ENCODE assay signal across 1 cellular context in the genomic region with DNA sequence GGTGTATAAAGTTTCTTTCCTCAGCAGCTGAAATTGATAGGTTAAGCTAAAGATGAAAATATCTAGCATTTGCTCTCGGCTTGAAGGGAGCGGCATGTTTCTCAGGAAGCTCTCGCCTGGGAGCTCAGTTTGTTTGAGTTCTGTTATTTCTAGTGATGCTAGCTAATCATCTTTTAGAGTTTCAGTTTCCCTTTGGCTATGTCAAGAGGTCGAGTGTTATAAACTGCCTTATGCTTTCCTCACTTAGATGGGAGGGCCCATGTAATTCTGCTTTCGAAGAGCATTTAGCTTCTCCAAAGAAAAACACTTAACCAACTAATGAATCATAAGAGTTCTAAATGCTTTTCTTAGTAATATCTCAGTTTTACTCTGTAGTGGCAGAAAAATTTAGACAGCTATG.
TF ChIP-seq lines count a peak whose summit lies in the region.

No MANE protein-coding gene starts in this region.

TF ChIP-seq in HepG2, 621 proteins besides CTCF, POLR2A, EP300 and RAD21 (continued from another document):
- TF ChIP-seq, protein P1, sequence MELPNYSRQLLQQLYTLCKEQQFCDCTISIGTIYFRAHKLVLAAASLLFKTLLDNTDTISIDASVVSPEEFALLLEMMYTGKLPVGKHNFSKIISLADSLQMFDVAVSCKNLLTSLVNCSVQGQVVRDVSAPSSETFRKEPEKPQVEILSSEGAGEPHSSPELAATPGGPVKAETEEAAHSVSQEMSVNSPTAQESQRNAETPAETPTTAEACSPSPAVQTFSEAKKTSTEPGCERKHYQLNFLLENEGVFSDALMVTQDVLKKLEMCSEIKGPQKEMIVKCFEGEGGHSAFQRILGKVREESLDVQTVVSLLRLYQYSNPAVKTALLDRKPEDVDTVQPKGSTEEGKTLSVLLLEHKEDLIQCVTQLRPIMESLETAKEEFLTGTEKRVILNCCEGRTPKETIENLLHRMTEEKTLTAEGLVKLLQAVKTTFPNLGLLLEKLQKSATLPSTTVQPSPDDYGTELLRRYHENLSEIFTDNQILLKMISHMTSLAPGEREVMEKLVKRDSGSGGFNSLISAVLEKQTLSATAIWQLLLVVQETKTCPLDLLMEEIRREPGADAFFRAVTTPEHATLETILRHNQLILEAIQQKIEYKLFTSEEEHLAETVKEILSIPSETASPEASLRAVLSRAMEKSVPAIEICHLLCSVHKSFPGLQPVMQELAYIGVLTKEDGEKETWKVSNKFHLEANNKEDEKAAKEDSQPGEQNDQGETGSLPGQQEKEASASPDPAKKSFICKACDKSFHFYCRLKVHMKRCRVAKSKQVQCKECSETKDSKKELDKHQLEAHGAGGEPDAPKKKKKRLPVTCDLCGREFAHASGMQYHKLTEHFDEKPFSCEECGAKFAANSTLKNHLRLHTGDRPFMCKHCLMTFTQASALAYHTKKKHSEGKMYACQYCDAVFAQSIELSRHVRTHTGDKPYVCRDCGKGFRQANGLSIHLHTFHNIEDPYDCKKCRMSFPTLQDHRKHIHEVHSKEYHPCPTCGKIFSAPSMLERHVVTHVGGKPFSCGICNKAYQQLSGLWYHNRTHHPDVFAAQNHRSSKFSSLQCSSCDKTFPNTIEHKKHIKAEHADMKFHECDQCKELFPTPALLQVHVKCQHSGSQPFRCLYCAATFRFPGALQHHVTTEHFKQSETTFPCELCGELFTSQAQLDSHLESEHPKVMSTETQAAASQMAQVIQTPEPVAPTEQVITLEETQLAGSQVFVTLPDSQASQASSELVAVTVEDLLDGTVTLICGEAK (IDR thresholded peaks at IDR 0.05): no peak
- TF ChIP-seq, protein P1 (CRISPR knock-in tag; IDR thresholded peaks at IDR 0.05): no peak
- TF ChIP-seq MXD4 (CRISPR knock-in tag; IDR thresholded peaks at IDR 0.05) (no peak), GABPA (IDR thresholded peaks at IDR 0.05; ENCODE audit: low read depth, low read length) (no peak), GABPA (CRISPR knock-in tag; IDR thresholded peaks at IDR 0.05; ENCODE audit: low read depth) (no peak), ZBTB21 (CRISPR knock-in tag; IDR thresholded peaks at IDR 0.05) (no peak), ZNF556 (CRISPR knock-in tag; IDR thresholded peaks at IDR 0.05; ENCODE audit: borderline replicate concordance) (no peak)
